In genomic region chr3:16013563-16013962, GRCh38 we compare ENCODE assay signal across 12 cellular contexts.
DNase-seq lines count a peak whose midpoint lies in the region; ATAC-seq and TF ChIP-seq lines count a peak whose summit lies in the region.
"Had no signal": no experiment of that assay in that cellular context is flagged by ENCODE, and none has a peak within 500 bp of the region (broad histone marks: within the 10 kb centered on the region; RNA-seq: fewer than 3 reads in every experiment).

No MANE protein-coding gene starts in this region.

- no peaks in the 10 kb centered on the region for H3K4me1 ChIP-seq in lower lobe of right lung

- in situ Hi-C loops in astrocyte of the spinal cord (cut with HindIII; ENCODE audit: low sequenced_read_pairs): no loop called here

- no peaks in the 10 kb centered on the region for H3K9me3 ChIP-seq in lower lobe of right lung

- intact Hi-C loops in lower lobe of right lung (cut with DNase I): no loop called here

- H3K27ac ChIP-seq in lower lobe of right lung: no peak overlapping the region

- no peak for ATAC-seq in lower lobe of right lung
- ATAC-seq: CD8-positive, alpha-beta T cell; PC-3 had no signal

- DNase-seq in HCEC 1CT (peak; percentile 79), astrocyte of the spinal cord (ENCODE audit: low read depth, low spot score) (peak; percentile 48), fibroblast of mammary gland (ENCODE audit: low read depth) (peak; percentile 55), pulmonary artery endothelial cell (ENCODE audit: low read depth, low spot score) (peak; percentile 22), lower lobe of right lung (no peak), NCI-H748 treated with DMSO at 0.1 percent for 48 hours (lab: John Stamatoyannopoulos, UW) (no peak)
- no peak for DNase-seq in central memory CD4-positive, alpha-beta T cell
- DNase-seq: CD8-positive, alpha-beta T cell; H7; NCI-H1092; NCI-H1694 treated with DMSO at 0.1 percent for 48 hours; PC-3 had no signal

- H3K27me3 ChIP-seq in lower lobe of right lung (ENCODE audit: low read depth): no peaks in the 10 kb centered on the region

- H3K4me3 ChIP-seq in astrocyte of the spinal cord (ENCODE audit: low read depth, low read length) (no peak overlapping the region), fibroblast of mammary gland (ENCODE audit: control insufficient read depth, low read depth, low read length) (no peak overlapping the region), lower lobe of right lung (no peak overlapping the region)

- TF ChIP-seq CTCF in astrocyte of the spinal cord (IDR thresholded peaks at IDR 0.05; ENCODE audit: low read depth, low read length) (no peak), fibroblast of mammary gland (conservative IDR thresholded peaks at IDR 0.05; ENCODE audit: control insufficient read depth, insufficient read depth, low read depth, low read length) (no peak), lower lobe of right lung (IDR thresholded peaks at IDR 0.05) (no peak)

- no peaks in the 10 kb centered on the region for H3K36me3 ChIP-seq in lower lobe of right lung

Comparison
In these comparisons a context has a peak if more than half of its experiments do, and no peak if none do; other contexts are left out.
1. DNase-seq: peak in HCEC 1CT (single experiment), astrocyte of the spinal cord (single experiment), fibroblast of mammary gland (single experiment) and pulmonary artery endothelial cell (single experiment); none in lower lobe of right lung (single experiment), NCI-H748 treated with DMSO at 0.1 percent for 48 hours (single experiment) and central memory CD4-positive, alpha-beta T cell (single experiment).